ENCODE assay signal across 8 cellular contexts in genomic region chr2:26088038-26088643, GRCh38. TPM values are rescaled to one million over a fixed set of nuclear protein-coding genes. Genes with fewer than 3 reads are reported as not detected.
DNase-seq lines count a peak whose midpoint lies in the region; ATAC-seq, FAIRE-seq and TF ChIP-seq lines count a peak whose summit lies in the region.

No MANE protein-coding gene starts in this region.

- TF ChIP-seq POLR2A in Peyer's patch (IDR thresholded peaks at IDR 0.05) = no peak

- H3K9me3 ChIP-seq in Peyer's patch = no peaks in the 10 kb centered on the region

- TF ChIP-seq CTCF in C4-2B (conservative IDR thresholded peaks at IDR 0.05) = peak; percentile 73
- peak; percentile 20 to 79 (median 76) for TF ChIP-seq CTCF in Peyer's patch (IDR thresholded peaks at IDR 0.05)
- TF ChIP-seq CTCF in epithelial cell of esophagus (IDR thresholded peaks at IDR 0.05; ENCODE audit: insufficient read depth, low read depth, low read length, missing control alignments) = peak; percentile 71
- peak; percentile 63 to 72 (median 69) for TF ChIP-seq CTCF in nephron (IDR thresholded peaks at IDR 0.05; ENCODE audit: unreplicated experiment in 3 of 3)
- TF ChIP-seq CTCF in omental fat pad (IDR thresholded peaks at IDR 0.05) = no peak

- H3K4me1 ChIP-seq in Peyer's patch = peaks cover 0 to 4% (median 0%) of the 10 kb centered on the region in 4 donors

- H3K27ac ChIP-seq in C4-2B (no peak overlapping the region), Peyer's patch (no peak overlapping the region)

- H3K27ac Mint-ChIP-seq in nephron = no peak overlapping the region

- peaks cover 32% of the 10 kb centered on the region for H3K36me3 Mint-ChIP-seq in nephron (ENCODE audit: low read depth)

- FAIRE-seq in GM18507 (lab: Jason Lieb, UNC) = peak; percentile 63

- DNase-seq in GM18507 (ENCODE audit: extremely low spot score, insufficient read length, low read depth) (no peak), Peyer's patch (peak in 1 of 3 donors; percentile 63), epithelial cell of esophagus (ENCODE audit: low read depth) (peak; percentile 27), omental fat pad (ENCODE audit: low spot score) (no peak), NCI-H187 treated with DMSO at 0.1 percent for 48 hours (lab: John Stamatoyannopoulos, UW) (no peak)

- H3K27me3 Mint-ChIP-seq in nephron (ENCODE audit: low read depth) = no peaks in the 10 kb centered on the region

- no peak overlapping the region for H3K4me3 ChIP-seq in Peyer's patch
- no peak overlapping the region for H3K4me3 ChIP-seq in epithelial cell of esophagus (ENCODE audit: low read length)

- no peaks in the 10 kb centered on the region for H3K27me3 ChIP-seq in Peyer's patch

- H3K4me3 Mint-ChIP-seq in nephron = no peak overlapping the region

- ATAC-seq in omental fat pad (ENCODE audit: low FRiP score) (no peak), HG03521 (IDR thresholded peaks at IDR 0.05; ENCODE audit: unreplicated experiment) (no peak)

- peaks cover 7% of the 10 kb centered on the region for H3K9me3 Mint-ChIP-seq in nephron

- H3K36me3 ChIP-seq in Peyer's patch = no peaks in the 10 kb centered on the region

- H3K4me1 Mint-ChIP-seq in nephron = peaks cover 6% of the 10 kb centered on the region

RNA-seq across cellular contexts. Expression of gene RAB10, which starts 54.3 kb away (rescaled TPM):
- total RNA-seq in Peyer's patch (10 to 100 TPM; 61.9 to 95.6 (median 85.1) TPM), omental fat pad (100 to 1,000 TPM in 1 of 4 donors, 10 to 100 TPM in 3; 78.3 to 115 (median 86.1) TPM)

Comparison
In these comparisons a context has a peak if more than half of its experiments do, and no peak if none do; other contexts are left out.
1. CTCF ChIP-seq: peak in C4-2B (single experiment), Peyer's patch (6 of 6), epithelial cell of esophagus (single experiment) and nephron (3 of 3); none in omental fat pad (0 of 3).